In the genomic region with DNA sequence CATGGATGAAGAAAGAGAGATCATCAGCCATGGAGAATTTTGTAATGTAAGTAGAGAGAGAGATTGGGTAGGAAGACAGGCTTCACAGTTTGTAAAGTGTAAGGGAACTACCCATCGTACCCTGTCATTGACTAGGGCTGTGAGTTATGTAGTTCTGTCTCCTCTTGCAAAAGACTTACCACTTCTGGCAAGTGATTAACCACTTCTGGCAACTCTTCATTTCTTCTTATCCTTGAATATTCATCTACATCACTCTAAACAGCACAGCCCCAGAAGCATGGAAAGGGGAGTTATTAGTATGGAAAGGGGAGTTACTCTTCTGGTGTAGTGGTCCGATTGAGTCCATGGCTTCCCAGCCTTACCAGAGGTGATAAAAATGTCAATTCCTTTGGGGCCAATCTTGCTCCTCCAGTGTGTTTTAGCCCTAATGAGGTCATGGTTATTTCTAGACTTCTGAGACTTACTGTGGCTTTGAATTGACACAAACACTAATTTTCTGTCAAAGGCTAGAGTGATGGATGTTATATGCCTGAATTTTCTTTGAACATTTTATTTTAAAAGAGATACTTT, we compare ENCODE assay signal across 11 cellular contexts. TPM values are rescaled to one million over a fixed set of nuclear protein-coding genes. Genes with fewer than 3 reads are reported as not detected.
A peak's percentile ranks its signal among the peaks of the same experiment; 100 is the strongest.
DNase-seq lines count a peak whose midpoint lies in the region; ATAC-seq and TF ChIP-seq lines count a peak whose summit lies in the region.
"Had no signal": no experiment of that assay in that cellular context is flagged by ENCODE, and none has a peak within 500 bp of the region (broad histone marks: within the 10 kb centered on the region; RNA-seq: fewer than 3 reads in every experiment).

No MANE protein-coding gene starts in this region.

- no peaks in the 10 kb centered on the region for H3K27me3 ChIP-seq in osteoblast (ENCODE audit: insufficient read depth, low read length)
- H3K27me3 ChIP-seq: pancreas had no signal

- H3K27ac Mint-ChIP-seq in T-helper 1 cell treated with Interleukin-12 subunit alpha and Interleukin-12 subunit beta and Interleukin-4 antibody, amounts not matched to agents 30 μg/mL and 1 μg/mL, for 36 hours = peak overlapping the region; percentile 67
- H3K27ac Mint-ChIP-seq in HFFc6 = peak overlapping the region; percentile 22; the same call in 1 of the 2 replicates
- H3K27ac Mint-ChIP-seq: activated B cell treated with CpG ODN at 0.5 μM for 24 hours had no signal

- H3K4me3 ChIP-seq in osteoblast (ENCODE audit: insufficient read depth, low read length) = no peak overlapping the region
- H3K4me3 ChIP-seq: pancreas had no signal

- peaks cover 6% of the 10 kb centered on the region for H4K20me1 ChIP-seq in osteoblast (ENCODE audit: insufficient read depth, low read length)

- H3K79me2 ChIP-seq in osteoblast (ENCODE audit: insufficient read depth, low read length) = no peaks in the 10 kb centered on the region

- no peak for TF ChIP-seq CTCF in HFFc6 (IDR thresholded peaks at IDR 0.05)
- TF ChIP-seq CTCF in osteoblast (IDR thresholded peaks at IDR 0.05; ENCODE audit: extremely low read depth, low read depth, low read length) = no peak

- peaks cover 75% of the 10 kb centered on the region for H3K36me3 Mint-ChIP-seq in T-helper 1 cell treated with Interleukin-12 subunit alpha and Interleukin-12 subunit beta and Interleukin-4 antibody, amounts not matched to agents 30 μg/mL and 1 μg/mL, for 36 hours (ENCODE audit: low read depth)
- H3K36me3 Mint-ChIP-seq in HFFc6 (ENCODE audit: low read depth) = peaks cover 75% of the 10 kb centered on the region

- peaks cover 60% of the 10 kb centered on the region for H3K36me3 ChIP-seq in osteoblast (ENCODE audit: insufficient read depth, low read length)

- peaks cover 4% of the 10 kb centered on the region for H3K4me1 ChIP-seq in osteoblast (ENCODE audit: insufficient read depth, low read length)

- peaks cover 29% of the 10 kb centered on the region for H3K4me1 Mint-ChIP-seq in T-helper 1 cell treated with Interleukin-12 subunit alpha and Interleukin-12 subunit beta and Interleukin-4 antibody, amounts not matched to agents 30 μg/mL and 1 μg/mL, for 36 hours (ENCODE audit: low read depth)
- H3K4me1 Mint-ChIP-seq in HFFc6 (ENCODE audit: low read depth) = peaks cover 5% of the 10 kb centered on the region; the same call in 1 of the 2 replicates

- H3K4me2 ChIP-seq in osteoblast (ENCODE audit: insufficient read depth, low read length) = no peak overlapping the region

- ATAC-seq in GM18519 (IDR thresholded peaks at IDR 0.05; ENCODE audit: low FRiP score, unreplicated experiment) = no peak
- ATAC-seq in HG03159 (IDR thresholded peaks at IDR 0.05; ENCODE audit: unreplicated experiment) = no peak

- peaks cover 9% of the 10 kb centered on the region for H3K9me3 Mint-ChIP-seq in T-helper 1 cell treated with Interleukin-12 subunit alpha and Interleukin-12 subunit beta and Interleukin-4 antibody, amounts not matched to agents 30 μg/mL and 1 μg/mL, for 36 hours
- H3K9me3 Mint-ChIP-seq in HFFc6 = 0 out of 2 replicates have a peak, but pooled peaks cover 1% of the 10 kb centered on the region
- H3K9me3 Mint-ChIP-seq: activated B cell treated with CpG ODN at 0.5 μM for 24 hours had no signal

- no peaks in the 10 kb centered on the region for H3K9me3 ChIP-seq in osteoblast (ENCODE audit: low read depth, low read length)
- H3K9me3 ChIP-seq: pancreas had no signal

- H3K27me3 Mint-ChIP-seq in T-helper 1 cell treated with Interleukin-12 subunit alpha and Interleukin-12 subunit beta and Interleukin-4 antibody, amounts not matched to agents 30 μg/mL and 1 μg/mL, for 36 hours (ENCODE audit: low read depth) = no peaks in the 10 kb centered on the region
- peaks cover 3% of the 10 kb centered on the region for H3K27me3 Mint-ChIP-seq in HFFc6 (ENCODE audit: insufficient read depth)
- H3K27me3 Mint-ChIP-seq: activated B cell treated with CpG ODN at 0.5 μM for 24 hours had no signal

- no peak overlapping the region for H2AFZ ChIP-seq in osteoblast (ENCODE audit: low read length)

- DNase-seq in T-helper 1 cell = no peak
- no peak for DNase-seq in HFFc6
- peak; percentile 18 for DNase-seq in astrocyte of the hippocampus (ENCODE audit: low read depth, low spot score)
- DNase-seq in osteoblast (ENCODE audit: insufficient read length, low spot score, missing footprints) = peak; percentile 3
- DNase-seq in NCI-H1930 (lab: John Stamatoyannopoulos, UW) = no peak
- DNase-seq: activated B cell treated with CpG ODN at 0.5 μM for 24 hours, cerebellar nuclear complex, pancreas had no signal

- peak overlapping the region; percentile 22 for H3K27ac ChIP-seq in osteoblast (ENCODE audit: low read depth, low read length)
- H3K27ac ChIP-seq: pancreas had no signal

- H3K4me3 Mint-ChIP-seq in T-helper 1 cell treated with Interleukin-12 subunit alpha and Interleukin-12 subunit beta and Interleukin-4 antibody, amounts not matched to agents 30 μg/mL and 1 μg/mL, for 36 hours = no peak overlapping the region
- H3K4me3 Mint-ChIP-seq in HFFc6 = peak overlapping the region; percentile 9; the same call in 1 of the 2 replicates
- H3K4me3 Mint-ChIP-seq: activated B cell treated with CpG ODN at 0.5 μM for 24 hours had no signal

RNA-seq across cellular contexts. Expression of gene STAT1, which starts 52.0 kb away (rescaled TPM):
- total RNA-seq in HFFc6 (2021; fragmentation: NEBNext Ultra II Directional; extraction: Animal tissue kit (Norgen Biotek cat#: 25700)) = 100 to 1,000 TPM in 4 of 6 experiments, 10 to 100 TPM in 2; 91.6 to 154 (median 138) TPM
- total RNA-seq in osteoblast = 447 and 530 TPM in 2 replicates

Comparison
In these comparisons a context has a peak if more than half of its experiments do, and no peak if none do; other contexts are left out.
1. DNase-seq: peak in astrocyte of the hippocampus (single experiment) and osteoblast (single experiment); none in T-helper 1 cell (0 of 5), HFFc6 (single experiment) and NCI-H1930 (0 of 2).